24 cellular contexts compared by ENCODE assay signal in the genomic region with DNA sequence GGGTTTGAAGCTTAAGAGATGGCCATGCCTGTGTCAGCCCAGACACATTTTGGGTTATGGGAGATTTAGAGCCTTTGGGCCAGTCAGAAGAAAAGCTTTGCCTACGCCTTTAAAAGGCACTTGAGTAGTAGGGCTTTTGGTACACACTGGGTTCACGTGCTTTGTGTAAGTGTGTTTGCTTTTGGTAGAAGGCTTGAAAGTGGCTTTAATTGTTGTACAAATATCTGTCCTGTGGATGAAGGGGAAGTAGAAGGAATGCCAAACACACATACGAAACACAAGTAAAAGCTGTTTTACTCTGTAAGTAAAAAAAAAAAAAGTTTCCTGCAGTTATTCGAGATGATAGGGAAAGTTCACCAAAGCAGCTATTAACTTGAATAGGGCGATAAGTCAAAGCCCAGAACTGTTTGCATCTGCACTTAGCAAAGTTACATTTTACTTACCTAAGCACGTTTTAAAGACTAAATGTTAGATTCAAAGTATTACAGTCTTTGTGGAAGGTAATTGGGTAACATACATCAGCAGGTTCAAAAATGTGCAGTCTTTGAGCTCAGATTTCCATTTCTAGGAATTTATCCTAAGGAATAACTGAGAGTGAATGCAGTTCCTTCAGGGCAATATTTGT.
A peak's percentile ranks its signal among the peaks of the same experiment; 100 is the strongest.
DNase-seq lines count a peak whose midpoint lies in the region; ATAC-seq and TF ChIP-seq lines count a peak whose summit lies in the region.
"Had no signal": no experiment of that assay in that cellular context is flagged by ENCODE, and none has a peak within 500 bp of the region (broad histone marks: within the 10 kb centered on the region; RNA-seq: fewer than 3 reads in every experiment).

No MANE protein-coding gene starts in this region.

- peaks cover 42% of the 10 kb centered on the region for H3K36me3 Mint-ChIP-seq in osteocyte (ENCODE audit: unreplicated experiment)

- DNase-seq in NCI-H1092 (lab: John Stamatoyannopoulos, UW) = peak; percentile 53
- peak; percentile 89 for DNase-seq in NCI-H2029 treated with DMSO at 0.1 percent for 48 hours (lab: John Stamatoyannopoulos, UW)
- DNase-seq in NCI-H748 (lab: John Stamatoyannopoulos, UW; ENCODE audit: unreplicated experiment) = peak; percentile 88
- no peak for DNase-seq in lower lobe of right lung
- no peak for DNase-seq in SK-N-SH
- DNase-seq in SKM-1 treated with dmso at 0.1 percent for 144 hours (lab: John Stamatoyannopoulos, UW; ENCODE audit: unreplicated experiment) = no peak
- no peak for DNase-seq in osteocyte (ENCODE audit: extremely low spot score, unreplicated experiment)
- DNase-seq: activated CD4-positive, alpha-beta T cell treated with anti-CD3 and anti-CD28 coated beads for 48 hours; activated naive CD4-positive, alpha-beta T cell treated with anti-CD3 and anti-CD28 coated beads, Interleukin-2, amount 50 U/mL, for 16 hours; Calu3; cortex of kidney; foreskin melanocyte; naive thymus-derived CD4-positive, alpha-beta T cell; nucleus accumbens; SJCRH30; stimulated activated CD4-positive, alpha-beta T cell treated with anti-CD3 and anti-CD28 coated beads, Interleukin-2, amount 100 ng/mL, for 24 hours; uterus had no signal

- no peaks in the 10 kb centered on the region for H4K20me1 ChIP-seq in SK-N-SH (ENCODE audit: insufficient read depth)

- H3K27me3 ChIP-seq in lower lobe of right lung (ENCODE audit: low read depth) = no peaks in the 10 kb centered on the region
- no peaks in the 10 kb centered on the region for H3K27me3 ChIP-seq in SK-N-SH (ENCODE audit: insufficient read depth)
- H3K27me3 ChIP-seq: cardiac muscle cell, esophagus muscularis mucosa, SJCRH30, suprapubic skin, uterus had no signal

- no peaks in the 10 kb centered on the region for H3K9me3 ChIP-seq in lower lobe of right lung
- no peaks in the 10 kb centered on the region for H3K9me3 ChIP-seq in SK-N-SH
- H3K9me3 ChIP-seq: esophagus muscularis mucosa, SJCRH30, suprapubic skin, uterus had no signal

- H3K9me3 Mint-ChIP-seq in osteocyte (ENCODE audit: unreplicated experiment) = peaks cover 7% of the 10 kb centered on the region
- H3K9me3 Mint-ChIP-seq: naive thymus-derived CD4-positive, alpha-beta T cell had no signal

- H3K36me3 ChIP-seq in lower lobe of right lung = peaks cover 79% of the 10 kb centered on the region
- H3K36me3 ChIP-seq in SK-N-SH (replicated peaks in 1 of 2; ENCODE audit: control insufficient read depth in 1 of 2, insufficient read depth in 2 of 2, low read length in 1 of 2) = peaks cover 23 to 65% of the 10 kb centered on the region in 2 experiments
- H3K36me3 ChIP-seq: uterus had no signal

- no peak overlapping the region for H3K9ac ChIP-seq in SK-N-SH
- H3K9ac ChIP-seq: KMS-11 had no signal

- TF ChIP-seq RAD21 in SK-N-SH (IDR thresholded peaks at IDR 0.05; ENCODE audit: low read length) = no peak

- TF ChIP-seq CTCF in lower lobe of right lung (IDR thresholded peaks at IDR 0.05) (no peak), SK-N-SH (IDR thresholded peaks at IDR 0.05) (no peak), osteocyte (IDR thresholded peaks at IDR 0.05) (no peak)

- no peaks in the 10 kb centered on the region for H3K4me1 Mint-ChIP-seq in osteocyte (ENCODE audit: unreplicated experiment)
- H3K4me1 Mint-ChIP-seq: mesothelial cell of epicardium; naive thymus-derived CD4-positive, alpha-beta T cell had no signal

- no peak overlapping the region for H3K4me3 Mint-ChIP-seq in osteocyte (ENCODE audit: unreplicated experiment)
- H3K4me3 Mint-ChIP-seq: mesothelial cell of epicardium; naive thymus-derived CD4-positive, alpha-beta T cell had no signal

- CTCF ChIA-PET in SK-N-SH (lab: Yijun Ruan, JAX) = interaction anchor here (1.1 kb wide), 1 partner anchor 9 kb away, joined by 3 read pairs; no protein-coding TSS in a partner anchor

- H3K79me2 ChIP-seq in SK-N-SH (ENCODE audit: insufficient read depth) = no peaks in the 10 kb centered on the region; the same call in 1 of the 2 replicates

- H3K4me1 ChIP-seq in lower lobe of right lung (no peaks in the 10 kb centered on the region), SK-N-SH (ENCODE audit: control insufficient read depth in 1 of 2, insufficient read depth in 2 of 2, low read depth in 1 of 2, low read length in 1 of 2) (no peaks in the 10 kb centered on the region)
- H3K4me1 ChIP-seq: esophagus muscularis mucosa, suprapubic skin, uterus had no signal

- no peaks in the 10 kb centered on the region for H3K27me3 Mint-ChIP-seq in osteocyte (ENCODE audit: unreplicated experiment)

- H3K4me3 ChIP-seq in lower lobe of right lung (no peak overlapping the region), SK-N-SH (ENCODE audit: low read depth in 2 of 2, low read length in 1 of 2) (no peak overlapping the region)
- H3K4me3 ChIP-seq: cardiac muscle cell, esophagus muscularis mucosa, SJCRH30, skin epidermis, suprapubic skin, uterus had no signal

- H2AFZ ChIP-seq in SK-N-SH (ENCODE audit: low read depth) = no peak overlapping the region

- intact Hi-C loops in lower lobe of right lung (cut with DNase I) = no loop called here

- no peak overlapping the region for H3K4me2 ChIP-seq in SK-N-SH
- H3K4me2 ChIP-seq: KMS-11 had no signal

- no peaks in the 10 kb centered on the region for H3K9me2 ChIP-seq in SK-N-SH

- no peak overlapping the region for H3K27ac Mint-ChIP-seq in osteocyte (ENCODE audit: unreplicated experiment)
- H3K27ac Mint-ChIP-seq: mesothelial cell of epicardium; naive thymus-derived CD4-positive, alpha-beta T cell had no signal

- TF ChIP-seq EP300 in SK-N-SH (IDR thresholded peaks at IDR 0.05; ENCODE audit: borderline replicate concordance in 1 of 2, low read depth in 1 of 2, low read length in 1 of 2) = no peak

- ATAC-seq in lower lobe of right lung = peak; percentile 93 to 97
- ATAC-seq: naive thymus-derived CD4-positive, alpha-beta T cell had no signal

- no peaks in the 10 kb centered on the region for H3F3A ChIP-seq in SK-N-SH (replicated peaks; ENCODE audit: insufficient read depth)

- POLR2A ChIA-PET in SK-N-SH (lab: Yijun Ruan, JAX) = interaction anchor here (0.6 kb wide), 1 partner anchor 260 kb away, joined by 6 read pairs; no protein-coding TSS in a partner anchor

- H3K27ac ChIP-seq in lower lobe of right lung (no peak overlapping the region), SK-N-SH (ENCODE audit: low read depth in 2 of 2, low read length in 1 of 2) (no peak overlapping the region)
- H3K27ac ChIP-seq: C4-2B, cardiac muscle cell, esophagus muscularis mucosa, KMS-11, SJCRH30, skin epidermis, suprapubic skin, uterus had no signal

- 89% methylated on average over 6 of the region's 6 CpGs for WGBS in SK-N-SH (ENCODE audit: low lambda C conversion rate)

TF ChIP-seq in SK-N-SH, 30 proteins besides CTCF, POLR2A, EP300 and RAD21:
- no peak for TF ChIP-seq TCF12 (IDR thresholded peaks at IDR 0.05)
- no peak for TF ChIP-seq SIN3A (IDR thresholded peaks at IDR 0.05; ENCODE audit: borderline replicate concordance, low read depth, low read length)
- no peak for TF ChIP-seq ELF1 (IDR thresholded peaks at IDR 0.05)
- no peak for TF ChIP-seq MEF2A (IDR thresholded peaks at IDR 0.05; ENCODE audit: borderline replicate concordance, low read depth)
- TF ChIP-seq RXRA (IDR thresholded peaks at IDR 0.05; ENCODE audit: borderline replicate concordance, low read depth) = no peak
- TF ChIP-seq, protein P1, sequence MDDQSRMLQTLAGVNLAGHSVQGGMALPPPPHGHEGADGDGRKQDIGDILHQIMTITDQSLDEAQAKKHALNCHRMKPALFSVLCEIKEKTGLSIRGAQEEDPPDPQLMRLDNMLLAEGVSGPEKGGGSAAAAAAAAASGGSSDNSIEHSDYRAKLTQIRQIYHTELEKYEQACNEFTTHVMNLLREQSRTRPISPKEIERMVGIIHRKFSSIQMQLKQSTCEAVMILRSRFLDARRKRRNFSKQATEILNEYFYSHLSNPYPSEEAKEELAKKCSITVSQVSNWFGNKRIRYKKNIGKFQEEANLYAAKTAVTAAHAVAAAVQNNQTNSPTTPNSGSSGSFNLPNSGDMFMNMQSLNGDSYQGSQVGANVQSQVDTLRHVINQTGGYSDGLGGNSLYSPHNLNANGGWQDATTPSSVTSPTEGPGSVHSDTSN (IDR thresholded peaks at IDR 0.05) = no peak
- TF ChIP-seq CHD2 (IDR thresholded peaks at IDR 0.05; ENCODE audit: low read length, partially characterized antibody) = no peak
- TF ChIP-seq FOXM1 (IDR thresholded peaks at IDR 0.05; ENCODE audit: low read depth) = no peak
- no peak for TF ChIP-seq MXI1 (IDR thresholded peaks at IDR 0.05; ENCODE audit: low read depth, low read length)
- no peak for TF ChIP-seq NRF1 (IDR thresholded peaks at IDR 0.05; ENCODE audit: low read depth, low read length)
- TF ChIP-seq ZBTB33 (IDR thresholded peaks at IDR 0.05; ENCODE audit: borderline replicate concordance, low read depth) = no peak
- no peak for TF ChIP-seq TEAD4 (IDR thresholded peaks at IDR 0.05; ENCODE audit: borderline replicate concordance, insufficient read depth)
- TF ChIP-seq, protein P2, sequence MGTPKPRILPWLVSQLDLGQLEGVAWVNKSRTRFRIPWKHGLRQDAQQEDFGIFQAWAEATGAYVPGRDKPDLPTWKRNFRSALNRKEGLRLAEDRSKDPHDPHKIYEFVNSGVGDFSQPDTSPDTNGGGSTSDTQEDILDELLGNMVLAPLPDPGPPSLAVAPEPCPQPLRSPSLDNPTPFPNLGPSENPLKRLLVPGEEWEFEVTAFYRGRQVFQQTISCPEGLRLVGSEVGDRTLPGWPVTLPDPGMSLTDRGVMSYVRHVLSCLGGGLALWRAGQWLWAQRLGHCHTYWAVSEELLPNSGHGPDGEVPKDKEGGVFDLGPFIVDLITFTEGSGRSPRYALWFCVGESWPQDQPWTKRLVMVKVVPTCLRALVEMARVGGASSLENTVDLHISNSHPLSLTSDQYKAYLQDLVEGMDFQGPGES (IDR thresholded peaks at IDR 0.05; ENCODE audit: low read depth, low read length) = no peak

Comparison
In these comparisons a context has a peak if more than half of its experiments do, and no peak if none do; other contexts are left out.
1. DNase-seq: peak in NCI-H1092 (single experiment), NCI-H2029 treated with DMSO at 0.1 percent for 48 hours (single experiment) and NCI-H748 (single experiment); none in lower lobe of right lung (single experiment), SK-N-SH (single experiment), SKM-1 treated with dmso at 0.1 percent for 144 hours (single experiment) and osteocyte (single experiment).